Comparison of ENCODE assay signal across 2 cellular contexts in the genomic region with DNA sequence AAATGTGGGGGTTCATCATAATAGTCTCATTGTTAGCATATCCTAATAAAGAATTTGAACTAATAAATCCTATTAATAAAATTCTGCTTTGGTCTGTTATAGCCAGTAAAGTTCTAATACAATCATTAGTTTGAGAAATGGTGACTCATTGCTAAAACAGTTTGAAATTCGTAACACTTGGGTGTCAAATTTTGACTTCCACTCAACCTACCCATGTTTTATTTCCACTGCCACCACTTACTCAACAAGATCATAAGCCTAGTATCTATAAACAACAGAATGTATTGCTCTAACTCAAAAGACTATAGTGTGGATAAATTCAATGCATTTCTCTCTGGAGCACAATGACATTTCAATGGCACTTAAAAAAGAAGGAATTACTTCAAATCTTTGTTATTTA.
TF ChIP-seq lines count a peak whose summit lies in the region.

No MANE protein-coding gene starts in this region.

TF ChIP-seq in K562, 482 proteins besides CTCF, POLR2A, EP300 and RAD21:
- TF ChIP-seq POLR2H (tag; IDR thresholded peaks at IDR 0.05; ENCODE audit: low read depth) (peak; percentile 26; the same call in 1 of the 2 replicates), NONO (IDR thresholded peaks at IDR 0.05; ENCODE audit: low read depth in 2 of 2, low read length in 1 of 2) (no peak)

TF ChIP-seq in WTC11, 78 proteins besides CTCF, POLR2A, EP300 and RAD21:
- TF ChIP-seq ZNF121 (CRISPR knock-in tag; IDR thresholded peaks at IDR 0.05) (no peak), ZNF396 (CRISPR knock-in tag; IDR thresholded peaks at IDR 0.05; ENCODE audit: borderline replicate concordance) (no peak), MXD4 (CRISPR knock-in tag; IDR thresholded peaks at IDR 0.05; ENCODE audit: borderline replicate concordance) (no peak), NR2C2 (CRISPR knock-in tag; IDR thresholded peaks at IDR 0.05) (no peak), ESRRA (CRISPR knock-in tag; IDR thresholded peaks at IDR 0.05; ENCODE audit: borderline replicate concordance) (no peak), ZNF263 (CRISPR knock-in tag; IDR thresholded peaks at IDR 0.05; ENCODE audit: low read depth) (no peak), OVOL2 (CRISPR knock-in tag; IDR thresholded peaks at IDR 0.05; ENCODE audit: borderline replicate concordance) (no peak), GABPB1 (CRISPR knock-in tag; IDR thresholded peaks at IDR 0.05) (no peak), SP1 (CRISPR knock-in tag; conservative IDR thresholded peaks at IDR 0.05) (no peak), ZNF671 (CRISPR knock-in tag; IDR thresholded peaks at IDR 0.05) (no peak), NR3C1 (CRISPR knock-in tag; conservative IDR thresholded peaks at IDR 0.05; ENCODE audit: low read depth) (no peak)
- TF ChIP-seq, protein P1, sequence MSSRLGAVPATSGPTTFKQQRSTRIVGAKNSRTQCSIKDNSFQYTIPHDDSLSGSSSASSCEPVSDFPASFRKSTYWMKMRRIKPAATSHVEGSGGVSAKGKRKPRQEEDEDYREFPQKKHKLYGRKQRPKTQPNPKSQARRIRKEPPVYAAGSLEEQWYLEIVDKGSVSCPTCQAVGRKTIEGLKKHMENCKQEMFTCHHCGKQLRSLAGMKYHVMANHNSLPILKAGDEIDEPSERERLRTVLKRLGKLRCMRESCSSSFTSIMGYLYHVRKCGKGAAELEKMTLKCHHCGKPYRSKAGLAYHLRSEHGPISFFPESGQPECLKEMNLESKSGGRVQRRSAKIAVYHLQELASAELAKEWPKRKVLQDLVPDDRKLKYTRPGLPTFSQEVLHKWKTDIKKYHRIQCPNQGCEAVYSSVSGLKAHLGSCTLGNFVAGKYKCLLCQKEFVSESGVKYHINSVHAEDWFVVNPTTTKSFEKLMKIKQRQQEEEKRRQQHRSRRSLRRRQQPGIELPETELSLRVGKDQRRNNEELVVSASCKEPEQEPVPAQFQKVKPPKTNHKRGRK (CRISPR knock-in tag; IDR thresholded peaks at IDR 0.05; ENCODE audit: borderline replicate concordance): no peak
- TF ChIP-seq, protein P2, sequence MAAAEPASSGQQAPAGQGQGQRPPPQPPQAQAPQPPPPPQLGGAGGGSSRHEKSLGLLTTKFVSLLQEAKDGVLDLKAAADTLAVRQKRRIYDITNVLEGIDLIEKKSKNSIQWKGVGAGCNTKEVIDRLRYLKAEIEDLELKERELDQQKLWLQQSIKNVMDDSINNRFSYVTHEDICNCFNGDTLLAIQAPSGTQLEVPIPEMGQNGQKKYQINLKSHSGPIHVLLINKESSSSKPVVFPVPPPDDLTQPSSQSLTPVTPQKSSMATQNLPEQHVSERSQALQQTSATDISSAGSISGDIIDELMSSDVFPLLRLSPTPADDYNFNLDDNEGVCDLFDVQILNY (CRISPR knock-in tag; IDR thresholded peaks at IDR 0.05): no peak
- TF ChIP-seq, protein P3, sequence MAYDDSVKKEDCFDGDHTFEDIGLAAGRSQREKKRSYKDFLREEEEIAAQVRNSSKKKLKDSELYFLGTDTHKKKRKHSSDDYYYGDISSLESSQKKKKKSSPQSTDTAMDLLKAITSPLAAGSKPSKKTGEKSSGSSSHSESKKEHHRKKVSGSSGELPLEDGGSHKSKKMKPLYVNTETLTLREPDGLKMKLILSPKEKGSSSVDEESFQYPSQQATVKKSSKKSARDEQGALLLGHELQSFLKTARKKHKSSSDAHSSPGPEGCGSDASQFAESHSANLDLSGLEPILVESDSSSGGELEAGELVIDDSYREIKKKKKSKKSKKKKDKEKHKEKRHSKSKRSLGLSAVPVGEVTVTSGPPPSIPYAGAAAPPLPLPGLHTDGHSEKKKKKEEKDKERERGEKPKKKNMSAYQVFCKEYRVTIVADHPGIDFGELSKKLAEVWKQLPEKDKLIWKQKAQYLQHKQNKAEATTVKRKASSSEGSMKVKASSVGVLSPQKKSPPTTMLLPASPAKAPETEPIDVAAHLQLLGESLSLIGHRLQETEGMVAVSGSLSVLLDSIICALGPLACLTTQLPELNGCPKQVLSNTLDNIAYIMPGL (CRISPR knock-in tag; IDR thresholded peaks at IDR 0.05): no peak
- TF ChIP-seq, protein P4, sequence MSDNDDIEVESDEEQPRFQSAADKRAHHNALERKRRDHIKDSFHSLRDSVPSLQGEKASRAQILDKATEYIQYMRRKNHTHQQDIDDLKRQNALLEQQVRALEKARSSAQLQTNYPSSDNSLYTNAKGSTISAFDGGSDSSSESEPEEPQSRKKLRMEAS (CRISPR knock-in tag; IDR thresholded peaks at IDR 0.05): no peak
- TF ChIP-seq, protein P5, sequence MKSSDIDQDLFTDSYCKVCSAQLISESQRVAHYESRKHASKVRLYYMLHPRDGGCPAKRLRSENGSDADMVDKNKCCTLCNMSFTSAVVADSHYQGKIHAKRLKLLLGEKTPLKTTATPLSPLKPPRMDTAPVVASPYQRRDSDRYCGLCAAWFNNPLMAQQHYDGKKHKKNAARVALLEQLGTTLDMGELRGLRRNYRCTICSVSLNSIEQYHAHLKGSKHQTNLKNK (CRISPR knock-in tag; IDR thresholded peaks at IDR 0.05): no peak
TF ChIP-seq in WTC11: peak in this region for 0.
